In genomic region chr4:183733181-183733580, GRCh38 we compare ENCODE assay signal across 1 cellular context.
TF ChIP-seq lines count a peak whose summit lies in the region.

No MANE protein-coding gene starts in this region.

TF ChIP-seq in A549, 52 proteins besides CTCF, POLR2A, EP300 and RAD21 (continued from another document):
- TF ChIP-seq RCOR1 (IDR thresholded peaks at IDR 0.05; ENCODE audit: low read depth, low read length) (no peak), POLR2AphosphoS2 (conservative IDR thresholded peaks at IDR 0.05; ENCODE audit: low read length) (no peak), HEYL (CRISPR knock-in tag; IDR thresholded peaks at IDR 0.05) (no peak), NPAS2 (CRISPR knock-in tag; IDR thresholded peaks at IDR 0.05; ENCODE audit: borderline replicate concordance) (no peak), CEBPB (IDR thresholded peaks at IDR 0.05) (no peak), USF2 (IDR thresholded peaks at IDR 0.05) (no peak), RFX5 (IDR thresholded peaks at IDR 0.05) (no peak), RARB (CRISPR knock-in tag; IDR thresholded peaks at IDR 0.05) (no peak), EHMT2 (IDR thresholded peaks at IDR 0.05; ENCODE audit: low read depth) (no peak), HOXA7 (CRISPR knock-in tag; IDR thresholded peaks at IDR 0.05) (no peak), HDAC2 (IDR thresholded peaks at IDR 0.05) (no peak)
